ENCODE assay signal across 19 cellular contexts in the genomic region with DNA sequence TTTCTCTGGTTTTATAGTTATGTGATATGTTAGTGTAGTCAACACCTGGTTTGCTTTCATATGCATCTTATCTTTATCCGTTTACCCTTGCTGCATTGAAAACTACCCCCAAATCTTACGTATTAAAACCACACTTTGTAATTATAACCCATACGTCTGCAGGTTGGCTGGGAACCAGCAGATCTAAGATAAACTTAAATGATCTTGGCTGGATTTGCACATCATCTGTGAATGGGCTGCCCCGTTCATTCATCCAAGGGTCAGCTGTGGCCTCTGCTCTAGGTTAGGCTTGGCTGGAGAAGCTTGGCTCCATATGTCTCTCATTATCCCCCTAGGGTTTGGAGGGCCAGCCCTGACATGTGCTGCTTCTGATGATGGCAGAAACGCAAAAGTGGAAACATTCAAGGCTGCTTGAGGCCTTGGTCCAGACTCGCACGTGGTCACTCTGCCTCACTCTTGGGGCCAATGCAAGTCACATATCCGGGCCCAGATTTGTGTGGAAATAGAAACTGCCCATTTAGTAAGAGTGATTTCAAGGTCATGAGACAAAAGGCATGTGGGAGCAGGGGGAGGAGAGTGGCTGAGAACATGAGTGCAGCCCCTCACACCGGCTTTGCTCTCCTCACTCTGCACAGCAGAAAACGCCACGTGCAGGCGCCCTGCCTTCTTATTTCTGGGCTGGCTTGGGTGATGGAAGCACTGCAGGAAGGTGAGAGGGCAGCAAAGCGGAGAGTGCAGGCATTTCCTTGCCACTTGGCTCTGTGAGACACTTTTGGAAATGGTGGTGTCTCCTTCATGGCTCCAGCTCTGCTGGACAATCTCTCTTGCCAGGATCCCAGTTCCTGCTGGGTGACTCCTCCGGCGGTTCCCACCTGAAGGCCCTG.
DNase-seq lines count a peak whose midpoint lies in the region; ATAC-seq and TF ChIP-seq lines count a peak whose summit lies in the region.
"Had no signal": no experiment of that assay in that cellular context is flagged by ENCODE, and none has a peak within 500 bp of the region (broad histone marks: within the 10 kb centered on the region; RNA-seq: fewer than 3 reads in every experiment).

No MANE protein-coding gene starts in this region.

- H3K23ac ChIP-seq in neuronal stem cell (ENCODE audit: low read depth, low read length, poor library complexity) = peak overlapping the region; percentile 18

- H3K36me3 ChIP-seq in right atrium auricular region (no peaks in the 10 kb centered on the region), neuronal stem cell (replicated peaks in 1 of 2; ENCODE audit: control insufficient read depth in 2 of 2, insufficient read depth in 2 of 2, low read length in 2 of 2) (no peaks in the 10 kb centered on the region), testis (ENCODE audit: low read depth, missing control alignments) (no peaks in the 10 kb centered on the region)
- H3K36me3 ChIP-seq: BLaER1 treated with 17β-estradiol and CSF1 and Interleukin-3, amounts not matched to agents 10 nM and 100 nM had no signal

- no peak overlapping the region for H3K14ac ChIP-seq in neuronal stem cell (ENCODE audit: low read length)

- no peak overlapping the region for H2AFZ ChIP-seq in neuronal stem cell (ENCODE audit: low read length)

- H3K79me1 ChIP-seq in neuronal stem cell (ENCODE audit: low read depth, low read length) = no peaks in the 10 kb centered on the region

- no peak overlapping the region for H3K4ac ChIP-seq in neuronal stem cell (ENCODE audit: low read length)

- no peak overlapping the region for H3K4me2 ChIP-seq in neuronal stem cell (ENCODE audit: insufficient read depth, low read length, poor library complexity, severe bottlenecking)
- H3K4me2 ChIP-seq: A549; BLaER1 treated with 17β-estradiol and CSF1 and Interleukin-3, amounts not matched to agents 10 nM and 100 nM had no signal

- no peak overlapping the region for H4K8ac ChIP-seq in neuronal stem cell (ENCODE audit: low read depth, low read length)

- peak; percentile 55 for DNase-seq in Right ventricle myocardium inferior (ENCODE audit: missing footprints)
- no peak for DNase-seq in right atrium auricular region (ENCODE audit: low spot score)
- no peak for DNase-seq in neuronal stem cell (ENCODE audit: low spot score)
- DNase-seq in testis = peak; percentile 21
- DNase-seq in cortex of kidney (lab: John Stamatoyannopoulos, UW) = no peak
- DNase-seq in activated effector memory CD4-positive, alpha-beta T cell treated with anti-CD3 and anti-CD28 coated beads, Interleukin-2, amount 50 U/mL, for 16 hours = no peak
- no peak for DNase-seq in GDM1 (lab: John Stamatoyannopoulos, UW)
- DNase-seq: AML-193; Caco-2; Calu3; CD4-positive, alpha-beta T cell; CD8-positive, alpha-beta T cell; DMS79 treated with DMSO at 0.1 percent for 48 hours had no signal

- no peak for TF ChIP-seq CTCF in right atrium auricular region (IDR thresholded peaks at IDR 0.05)
- no peak for TF ChIP-seq CTCF in testis (IDR thresholded peaks at IDR 0.05)

- H3K4me1 ChIP-seq in right atrium auricular region (no peaks in the 10 kb centered on the region), neuronal stem cell (ENCODE audit: control insufficient read depth in 2 of 2, insufficient read depth in 1 of 2, low read depth in 1 of 2, low read length in 2 of 2) (no peaks in the 10 kb centered on the region), testis (no peaks in the 10 kb centered on the region)
- H3K4me1 ChIP-seq: A549, Caco-2 had no signal

- H3K4me3 ChIP-seq in right atrium auricular region (no peak overlapping the region), neuronal stem cell (ENCODE audit: low read length in 2 of 2) (no peak overlapping the region), testis (no peak overlapping the region)
- H3K4me3 ChIP-seq: A549; BLaER1 treated with 17β-estradiol and CSF1 and Interleukin-3, amounts not matched to agents 10 nM and 100 nM; GM12878 had no signal

- no CpG with 5 or more reads among the region's 15 CpGs for WGBS in neuronal stem cell (ENCODE audit: extremely low coverage in 2 of 2, insufficient read length in 2 of 2, insufficient replicate concordance in 1 of 2), 2 donors
- WGBS in testis, 2 donors = 60 to 68% methylated on average over 15 of the region's 15 CpGs

- H2AK5ac ChIP-seq in neuronal stem cell (ENCODE audit: low read depth, low read length) = no peak overlapping the region

- H3K9me3 ChIP-seq in right atrium auricular region = peaks cover 0 to 5% of the 10 kb centered on the region in 2 donors
- no peaks in the 10 kb centered on the region for H3K9me3 ChIP-seq in neuronal stem cell (replicated peaks in 1 of 2; ENCODE audit: control insufficient read depth in 2 of 2, insufficient read depth in 1 of 2, low read depth in 1 of 2, low read length in 2 of 2)
- H3K9me3 ChIP-seq in testis = no peaks in the 10 kb centered on the region
- H3K9me3 ChIP-seq: A549, Caco-2 had no signal

- no peak overlapping the region for H2BK15ac ChIP-seq in neuronal stem cell (ENCODE audit: low read length)

- no peak overlapping the region for H4K91ac ChIP-seq in neuronal stem cell (ENCODE audit: low read depth, low read length, poor library complexity)

- no peak overlapping the region for H3K27ac ChIP-seq in right atrium auricular region
- no peak overlapping the region for H3K27ac ChIP-seq in neuronal stem cell (replicated peaks; ENCODE audit: low read length)
- no peak overlapping the region for H3K27ac ChIP-seq in testis
- H3K27ac ChIP-seq: 22Rv1; A549; BLaER1 treated with 17β-estradiol and CSF1 and Interleukin-3, amounts not matched to agents 10 nM and 100 nM; C4-2B had no signal

- no peak overlapping the region for H2BK12ac ChIP-seq in neuronal stem cell (ENCODE audit: low read length)

- no peak overlapping the region for H2BK5ac ChIP-seq in neuronal stem cell (ENCODE audit: low read length)

- H3K9ac ChIP-seq in neuronal stem cell (ENCODE audit: low read depth, low read length, poor library complexity) = no peak overlapping the region
- H3K9ac ChIP-seq: BLaER1 treated with 17β-estradiol and CSF1 and Interleukin-3, amounts not matched to agents 10 nM and 100 nM had no signal

- H3K27me3 ChIP-seq in right atrium auricular region (no peaks in the 10 kb centered on the region), neuronal stem cell (ENCODE audit: control insufficient read depth in 3 of 3, insufficient read depth in 3 of 3, low read depth in 1 of 3, low read length in 3 of 3) (no peaks in the 10 kb centered on the region), testis (no peaks in the 10 kb centered on the region)
- H3K27me3 ChIP-seq: BLaER1 treated with 17β-estradiol and CSF1 and Interleukin-3, amounts not matched to agents 10 nM and 100 nM had no signal

- no peak overlapping the region for H2BK120ac ChIP-seq in neuronal stem cell (ENCODE audit: low read depth, low read length)

- intact Hi-C loops in Right ventricle myocardium inferior (cut with DNase I) = no loop called here
- intact Hi-C loops in testis (cut with DNase I; ENCODE audit: low total_unique reads) = no loop called here

- TF ChIP-seq POLR2A in testis (IDR thresholded peaks at IDR 0.05) = no peak

- ATAC-seq in Right ventricle myocardium inferior (no peak), SK-N-SH treated with all-trans-retinoic acid at 6 μM for 48 hours (no peak)
- ATAC-seq: A549; CD8-positive, alpha-beta T cell; GM12878 had no signal

- H3K18ac ChIP-seq in neuronal stem cell (ENCODE audit: low read length) = no peak overlapping the region

TF ChIP-seq in SK-N-SH treated with all-trans-retinoic acid at 6 μM for 48 hours, 23 proteins besides CTCF, POLR2A, EP300 and RAD21:
- peak; percentile 77; the same call in 1 of the 2 replicates for TF ChIP-seq TCF4 (CRISPR knock-in tag; IDR thresholded peaks at IDR 0.05; ENCODE audit: borderline replicate concordance)
- no peak for TF ChIP-seq ZNF70 (CRISPR knock-in tag; IDR thresholded peaks at IDR 0.05)
- no peak for TF ChIP-seq TOX (CRISPR knock-in tag; IDR thresholded peaks at IDR 0.05; ENCODE audit: borderline replicate concordance)

Comparison
In these comparisons a context has a peak if more than half of its experiments do, and no peak if none do; other contexts are left out.
1. DNase-seq: peak in Right ventricle myocardium inferior (single experiment) and testis (single experiment); none in right atrium auricular region (single experiment), neuronal stem cell (single experiment), cortex of kidney (single experiment), activated effector memory CD4-positive, alpha-beta T cell treated with anti-CD3 and anti-CD28 coated beads, Interleukin-2, amount 50 U/mL, for 16 hours (single experiment) and GDM1 (single experiment).